ENCODE assay signal across 12 cellular contexts in genomic region chr16:11183035-11183812, GRCh38.
DNase-seq lines count a peak whose midpoint lies in the region; ATAC-seq and TF ChIP-seq lines count a peak whose summit lies in the region.
"Had no signal": no experiment of that assay in that cellular context is flagged by ENCODE, and none has a peak within 500 bp of the region (broad histone marks: within the 10 kb centered on the region; RNA-seq: fewer than 3 reads in every experiment).

No MANE protein-coding gene starts in this region.

- peak overlapping the region; percentile 60 for H2AK9ac ChIP-seq in IMR-90 (replicated peaks; ENCODE audit: low read depth, low read length, poor library complexity)

- H3K9me3 ChIP-seq in IMR-90 (ENCODE audit: control insufficient read depth, insufficient read depth, low read length) (no peaks in the 10 kb centered on the region), neuronal stem cell (replicated peaks in 1 of 2; ENCODE audit: control insufficient read depth in 2 of 2, insufficient read depth in 1 of 2, low read depth in 1 of 2, low read length in 2 of 2) (no peaks in the 10 kb centered on the region), right cardiac atrium (ENCODE audit: control insufficient read depth, low read length) (no peaks in the 10 kb centered on the region), hepatocyte (ENCODE audit: low read depth) (no peaks in the 10 kb centered on the region), stomach (no peaks in the 10 kb centered on the region)
- H3K9me3 ChIP-seq: tibial nerve had no signal

- no peak overlapping the region for H4K91ac ChIP-seq in IMR-90 (ENCODE audit: insufficient read depth, low read depth, low read length)
- H4K91ac ChIP-seq in neuronal stem cell (ENCODE audit: low read depth, low read length, poor library complexity) = no peak overlapping the region

- peak overlapping the region; percentile 31 for H3K27ac Mint-ChIP-seq in T-helper 1 cell treated with Interleukin-12 subunit alpha and Interleukin-12 subunit beta and Interleukin-4 antibody, amounts not matched to agents 30 μg/mL and 1 μg/mL, for 36 hours

- H3K36me3 Mint-ChIP-seq in T-helper 1 cell treated with Interleukin-12 subunit alpha and Interleukin-12 subunit beta and Interleukin-4 antibody, amounts not matched to agents 30 μg/mL and 1 μg/mL, for 36 hours (ENCODE audit: low read depth) = peaks cover 29% of the 10 kb centered on the region

- H3K18ac ChIP-seq in IMR-90 (ENCODE audit: low read depth, low read length) (no peak overlapping the region), neuronal stem cell (ENCODE audit: low read length) (peak overlapping the region; percentile 57)

- H3K4me2 ChIP-seq in IMR-90 (ENCODE audit: low read depth, low read length) = no peak overlapping the region
- no peak overlapping the region for H3K4me2 ChIP-seq in neuronal stem cell (ENCODE audit: insufficient read depth, low read length, poor library complexity, severe bottlenecking)
- H3K4me2 ChIP-seq in hepatocyte = no peak overlapping the region

- H3K14ac ChIP-seq in IMR-90 (replicated peaks; ENCODE audit: low read depth, low read length) (no peak overlapping the region), neuronal stem cell (ENCODE audit: low read length) (no peak overlapping the region)

- H3K4me3 Mint-ChIP-seq in T-helper 1 cell treated with Interleukin-12 subunit alpha and Interleukin-12 subunit beta and Interleukin-4 antibody, amounts not matched to agents 30 μg/mL and 1 μg/mL, for 36 hours = no peak overlapping the region
- H3K4me3 Mint-ChIP-seq: nephron had no signal

- CTCF ChIA-PET in IMR-90 (lab: Yijun Ruan, JAX) = no interaction called here

- BruUV-seq in IMR-90 (replicated peaks; lab: Mats Ljungman, UMichigan) = no TSS peak

- intact Hi-C loops in IMR-90 (cut with micrococcal nuclease) (no loop called here), right cardiac atrium (cut with DNase I) (no loop called here), stomach (cut with DNase I; ENCODE audit: low total_unique reads) (no loop called here)

- H4K8ac ChIP-seq in IMR-90 (ENCODE audit: low read depth in 2 of 2, low read length in 2 of 2) = no peak overlapping the region
- H4K8ac ChIP-seq in neuronal stem cell (ENCODE audit: low read depth, low read length) = no peak overlapping the region

- POLR2A ChIA-PET in IMR-90 (lab: Charles Lee; ENCODE audit: unreplicated experiment) = no interaction called here

- no peak overlapping the region for H2BK120ac ChIP-seq in IMR-90 (ENCODE audit: low read depth, low read length)
- H2BK120ac ChIP-seq in neuronal stem cell (ENCODE audit: low read depth, low read length) = no peak overlapping the region

- in situ Hi-C loops in IMR-90 (cut with MboI; ENCODE audit: low sequenced_read_pairs) = no loop called here

- no peaks in the 10 kb centered on the region for H3K27me3 Mint-ChIP-seq in T-helper 1 cell treated with Interleukin-12 subunit alpha and Interleukin-12 subunit beta and Interleukin-4 antibody, amounts not matched to agents 30 μg/mL and 1 μg/mL, for 36 hours (ENCODE audit: low read depth)

- TF ChIP-seq POLR2A in IMR-90 (IDR thresholded peaks at IDR 0.05; ENCODE audit: low read depth, low read length) (no peak), stomach (IDR thresholded peaks at IDR 0.05) (no peak)

- H3K27ac ChIP-seq in IMR-90 (ENCODE audit: insufficient read depth, low read length) = no peak overlapping the region
- H3K27ac ChIP-seq in neuronal stem cell (replicated peaks; ENCODE audit: low read length) = no peak overlapping the region
- no peak overlapping the region for H3K27ac ChIP-seq in right cardiac atrium (ENCODE audit: low read length)
- no peak overlapping the region for H3K27ac ChIP-seq in hepatocyte
- H3K27ac ChIP-seq in stomach = no peak overlapping the region
- H3K27ac ChIP-seq: 22Rv1 had no signal

- H2BK5ac ChIP-seq in IMR-90 (ENCODE audit: low read depth, low read length, poor library complexity, severe bottlenecking) (no peak overlapping the region), neuronal stem cell (ENCODE audit: low read length) (peak overlapping the region; percentile 72)

- H3K4me1 Mint-ChIP-seq in T-helper 1 cell treated with Interleukin-12 subunit alpha and Interleukin-12 subunit beta and Interleukin-4 antibody, amounts not matched to agents 30 μg/mL and 1 μg/mL, for 36 hours (ENCODE audit: low read depth) = peaks cover 34% of the 10 kb centered on the region

- H4K20me1 ChIP-seq in IMR-90 (ENCODE audit: insufficient read depth, low read length) = no peaks in the 10 kb centered on the region; the same call in 1 of the 2 replicates
- no peaks in the 10 kb centered on the region for H4K20me1 ChIP-seq in hepatocyte (ENCODE audit: insufficient read depth, poor library complexity, severe bottlenecking)

- no peaks in the 10 kb centered on the region for H3K79me2 ChIP-seq in hepatocyte

- WGBS in IMR-90 (ENCODE audit: extremely low coverage in 2 of 2, insufficient read length in 1 of 2), 2 experiments = 91% methylated on average over 12 of the region's 25 CpGs; no CpG with 5 or more reads in 1 of the 2 experiments
- no CpG with 5 or more reads among the region's 25 CpGs for WGBS in neuronal stem cell (ENCODE audit: extremely low coverage in 2 of 2, insufficient read length in 2 of 2, insufficient replicate concordance in 1 of 2), 2 donors
- 87% methylated on average over 25 of the region's 25 CpGs for WGBS in right cardiac atrium
- 79% methylated on average over 24 of the region's 25 CpGs for WGBS in hepatocyte (ENCODE audit: low lambda C conversion rate, missing lambda C conversion rate)
- 77 to 89% (median 86%) methylated on average over 18 to 25 of the region's 25 CpGs for WGBS in stomach, 5 donors

- H3K4me1 ChIP-seq in IMR-90 (ENCODE audit: control insufficient read depth, insufficient read depth, low read length) (peaks cover 8% of the 10 kb centered on the region; the same call in 1 of the 2 replicates), neuronal stem cell (ENCODE audit: control insufficient read depth in 2 of 2, insufficient read depth in 1 of 2, low read depth in 1 of 2, low read length in 2 of 2) (peaks cover 3 to 4% of the 10 kb centered on the region in 2 donors), right cardiac atrium (ENCODE audit: control insufficient read depth, insufficient read depth, low read length) (no peaks in the 10 kb centered on the region), hepatocyte (ENCODE audit: insufficient read depth) (no peaks in the 10 kb centered on the region), stomach (peaks cover 0 to 16% (median 5%) of the 10 kb centered on the region in 4 donors)

- H3K23ac ChIP-seq in IMR-90 (ENCODE audit: low read depth, low read length) = no peak overlapping the region
- H3K23ac ChIP-seq in neuronal stem cell (ENCODE audit: low read depth, low read length, poor library complexity) = no peak overlapping the region

- H3K36me3 ChIP-seq in IMR-90 (ENCODE audit: control insufficient read depth, insufficient read depth, low read length) = no peaks in the 10 kb centered on the region; the same call in 1 of the 2 replicates
- H3K36me3 ChIP-seq in neuronal stem cell (replicated peaks in 1 of 2; ENCODE audit: control insufficient read depth in 2 of 2, insufficient read depth in 2 of 2, low read length in 2 of 2) = peaks cover 0 to 11% of the 10 kb centered on the region in 2 donors
- no peaks in the 10 kb centered on the region for H3K36me3 ChIP-seq in hepatocyte (replicated peaks; ENCODE audit: insufficient read depth, low read depth)
- peaks cover 12 to 30% (median 27%) of the 10 kb centered on the region in 4 donors for H3K36me3 ChIP-seq in stomach

- H3K9me2 ChIP-seq in hepatocyte (replicated peaks; ENCODE audit: insufficient read depth) = no peaks in the 10 kb centered on the region

- no peak for TF ChIP-seq RAD21 in IMR-90 (IDR thresholded peaks at IDR 0.05; ENCODE audit: low read length)

- no peak overlapping the region for H3K9ac ChIP-seq in IMR-90 (ENCODE audit: low read depth, low read length)
- peak overlapping the region; percentile 18 for H3K9ac ChIP-seq in neuronal stem cell (ENCODE audit: low read depth, low read length, poor library complexity)

- TF ChIP-seq CTCF in IMR-90 (conservative IDR thresholded peaks at IDR 0.05; ENCODE audit: low read depth, low read length) (no peak), hepatocyte (IDR thresholded peaks at IDR 0.05; ENCODE audit: poor library complexity) (no peak), stomach (IDR thresholded peaks at IDR 0.05) (no peak)

- TF ChIP-seq EP300 in stomach (IDR thresholded peaks at IDR 0.05) = no peak

- no peak overlapping the region for H4K5ac ChIP-seq in IMR-90 (ENCODE audit: low read depth, low read length)

- H3K27me3 ChIP-seq in IMR-90 (ENCODE audit: control insufficient read depth, insufficient read depth, low read length) = no peaks in the 10 kb centered on the region
- H3K27me3 ChIP-seq in neuronal stem cell (ENCODE audit: control insufficient read depth in 3 of 3, insufficient read depth in 3 of 3, low read depth in 1 of 3, low read length in 3 of 3) = no peaks in the 10 kb centered on the region
- H3K27me3 ChIP-seq in right cardiac atrium (ENCODE audit: control insufficient read depth, insufficient read depth) = no peaks in the 10 kb centered on the region
- no peaks in the 10 kb centered on the region for H3K27me3 ChIP-seq in hepatocyte
- H3K27me3 ChIP-seq in stomach = no peaks in the 10 kb centered on the region
- H3K27me3 ChIP-seq: tibial nerve had no signal

- no peak overlapping the region for H3K4me3 ChIP-seq in IMR-90 (ENCODE audit: insufficient read depth, low read depth, low read length)
- H3K4me3 ChIP-seq in neuronal stem cell (ENCODE audit: low read length in 2 of 2) = no peak overlapping the region
- no peak overlapping the region for H3K4me3 ChIP-seq in right cardiac atrium (ENCODE audit: low read length)
- H3K4me3 ChIP-seq in hepatocyte = no peak overlapping the region
- no peak overlapping the region for H3K4me3 ChIP-seq in stomach
- H3K4me3 ChIP-seq: tibial nerve had no signal

- H3K79me1 ChIP-seq in IMR-90 (ENCODE audit: low read depth in 1 of 2, low read length in 2 of 2) = no peaks in the 10 kb centered on the region
- no peaks in the 10 kb centered on the region for H3K79me1 ChIP-seq in neuronal stem cell (ENCODE audit: low read depth, low read length)

- no peaks in the 10 kb centered on the region for H3K9me1 ChIP-seq in IMR-90 (ENCODE audit: insufficient read depth, low read length)

- H2AFZ ChIP-seq in IMR-90 (replicated peaks; ENCODE audit: low read length, poor library complexity) (no peak overlapping the region), neuronal stem cell (ENCODE audit: low read length) (no peak overlapping the region), hepatocyte (no peak overlapping the region)

- H3K9me3 Mint-ChIP-seq in T-helper 1 cell treated with Interleukin-12 subunit alpha and Interleukin-12 subunit beta and Interleukin-4 antibody, amounts not matched to agents 30 μg/mL and 1 μg/mL, for 36 hours = no peaks in the 10 kb centered on the region
- H3K9me3 Mint-ChIP-seq: nephron had no signal

- peak; percentile 40 for ATAC-seq in GM21786 (IDR thresholded peaks at IDR 0.05; ENCODE audit: unreplicated experiment)
- no peak for ATAC-seq in IMR-90 (ENCODE audit: low read depth)
- no peak for ATAC-seq in right cardiac atrium

- no peak overlapping the region for H2AK5ac ChIP-seq in IMR-90 (ENCODE audit: low read depth, low read length)
- H2AK5ac ChIP-seq in neuronal stem cell (ENCODE audit: low read depth, low read length) = peak overlapping the region; percentile 61

- no peak overlapping the region for H3K4ac ChIP-seq in IMR-90 (ENCODE audit: low read depth, low read length)
- no peak overlapping the region for H3K4ac ChIP-seq in neuronal stem cell (ENCODE audit: low read length)

- H2BK20ac ChIP-seq in IMR-90 (ENCODE audit: low read depth, low read length) = no peak overlapping the region

- DNase-seq in T-helper 1 cell = no peak
- DNase-seq in IMR-90 = no peak
- no peak for DNase-seq in neuronal stem cell (ENCODE audit: low spot score)
- DNase-seq in right cardiac atrium = no peak
- DNase-seq in hepatocyte (ENCODE audit: low spot score) = no peak
- no peak for DNase-seq in stomach
- DNase-seq: GDM1 had no signal

- no peak overlapping the region for H3K56ac ChIP-seq in IMR-90 (ENCODE audit: extremely low read depth, insufficient read depth, low read length)

- H2BK15ac ChIP-seq in IMR-90 (ENCODE audit: low read depth, low read length) (no peak overlapping the region), neuronal stem cell (ENCODE audit: low read length) (no peak overlapping the region)

- no peak overlapping the region for H2BK12ac ChIP-seq in neuronal stem cell (ENCODE audit: low read length)

- dilution Hi-C loops in IMR-90 (cut with HindIII; ENCODE audit: low sequenced_read_pairs, unreplicated experiment) = no loop called here
